In genomic region chr10:31268616-31269303, GRCh38 we compare ENCODE assay signal across 1 cellular context.
TF ChIP-seq lines count a peak whose summit lies in the region.

No MANE protein-coding gene starts in this region.

TF ChIP-seq in endothelial cell of umbilical vein, 7 proteins besides CTCF, POLR2A, EP300 and RAD21:
- no peak for TF ChIP-seq GATA2 (IDR thresholded peaks at IDR 0.05; ENCODE audit: insufficient read depth, insufficient read length, low read depth, low read length)
- TF ChIP-seq EZH2 (IDR thresholded peaks at IDR 0.05; ENCODE audit: borderline replicate concordance, low read depth, low read length, severe bottlenecking), result no peak
- TF ChIP-seq MYC (IDR thresholded peaks at IDR 0.05; ENCODE audit: low read depth, low read length), result no peak
- no peak for TF ChIP-seq POLR2AphosphoS5 (IDR thresholded peaks at IDR 0.05; ENCODE audit: insufficient read depth, low read depth, low read length)
- TF ChIP-seq MAX (IDR thresholded peaks at IDR 0.05; ENCODE audit: insufficient read depth, insufficient read length), result no peak
- TF ChIP-seq JUN (IDR thresholded peaks at IDR 0.05; ENCODE audit: borderline replicate concordance, insufficient read depth, insufficient read length, low read depth), result no peak
- no peak for TF ChIP-seq FOS (IDR thresholded peaks at IDR 0.05; ENCODE audit: borderline replicate concordance, insufficient read depth, low read length)
